Comparison of ENCODE assay signal across 16 cellular contexts in genomic region chr13:25648996-25649633, GRCh38.
"Had no signal": no experiment of that assay in that cellular context is flagged by ENCODE, and none has a peak within 500 bp of the region (broad histone marks: within the 10 kb centered on the region; RNA-seq: fewer than 3 reads in every experiment).

No MANE protein-coding gene starts in this region.

- H3K27ac ChIP-seq: cardiac muscle cell, esophagus squamous epithelium, neutrophil, tibial artery, vagina had no signal

- H3K36me3 ChIP-seq: cardiac muscle cell, esophagus squamous epithelium, neutrophil, tibial artery, vagina had no signal

- H3K4me3 ChIP-seq: cardiac muscle cell, esophagus squamous epithelium, tibial artery, vagina had no signal

- DNase-seq: activated CD4-positive, CD25-positive, alpha-beta regulatory T cell treated with anti-CD3 and anti-CD28 coated beads, Interleukin-2, amount 50 U/mL, for 72 hours; amygdala; effector CD8-positive, alpha-beta T cell; esophagus squamous epithelium; immature natural killer cell; mesenchymal stem cell; naive thymus-derived CD8-positive, alpha-beta T cell; retina; stimulated activated CD4-positive, alpha-beta T cell treated with anti-CD3 and anti-CD28 coated beads, Interleukin-12 subunit alpha, Interleukin-12 subunit beta, amount 100 ng/mL, for 4 hours; stimulated activated CD4-positive, alpha-beta T cell treated with anti-CD3 and anti-CD28 coated beads, Interleukin-1b, Interleukin-23, amount 100 ng/mL, for 48 hours; stimulated activated CD8-positive, alpha-beta memory T cell treated with anti-CD3 and anti-CD28 coated beads, Interleukin-4, amount 100 ng/mL, for 48 hours; stimulated activated naive CD4-positive, alpha-beta T cell; tibial artery had no signal

- ATAC-seq: naive thymus-derived CD8-positive, alpha-beta T cell had no signal

- H3K4me1 ChIP-seq: esophagus squamous epithelium, tibial artery, vagina had no signal

- H3K9me3 ChIP-seq: esophagus squamous epithelium, neutrophil, vagina had no signal

- H3K27me3 ChIP-seq: cardiac muscle cell, esophagus squamous epithelium, neutrophil, tibial artery, vagina had no signal
